8 cellular contexts compared by ENCODE assay signal in genomic region chr5:82793808-82794419, GRCh38.
DNase-seq lines count a peak whose midpoint lies in the region; ATAC-seq and TF ChIP-seq lines count a peak whose summit lies in the region.

No MANE protein-coding gene starts in this region.

- H3K4me1 Mint-ChIP-seq in activated naive CD4-positive, alpha-beta T cell treated with anti-CD3 and anti-CD28 coated beads, Interleukin-2, amount 10 ng/mL, durations not matched to agents 7 days and 5 days = no peaks in the 10 kb centered on the region

- ATAC-seq in HG02852 (IDR thresholded peaks at IDR 0.05; ENCODE audit: unreplicated experiment) (no peak), omental fat pad (ENCODE audit: low FRiP score) (no peak)

- DNase-seq in ELF-1 (ENCODE audit: low read depth, low spot score) (peak; percentile 15), M059J (ENCODE audit: low read depth) (peak; percentile 28), kidney epithelial cell (ENCODE audit: low read depth) (no peak), omental fat pad (ENCODE audit: low spot score) (no peak), putamen (ENCODE audit: low spot score) (no peak)
- DNase-seq in activated naive CD4-positive, alpha-beta T cell treated with anti-CD3 and anti-CD28 coated beads, Interleukin-2, amount 10 ng/mL, durations not matched to agents 7 days and 5 days = peak; percentile 56
- DNase-seq in stimulated activated CD8-positive, alpha-beta memory T cell treated with anti-CD3 and anti-CD28 coated beads, Interleukin-4, amount 100 ng/mL, for 24 hours (ENCODE audit: low read depth) = peak; percentile 19

- H3K36me3 ChIP-seq in kidney epithelial cell (ENCODE audit: control insufficient read depth, insufficient read depth, low read length) = no peaks in the 10 kb centered on the region

- H3K27ac Mint-ChIP-seq in activated naive CD4-positive, alpha-beta T cell treated with anti-CD3 and anti-CD28 coated beads, Interleukin-2, amount 10 ng/mL, durations not matched to agents 7 days and 5 days = no peak overlapping the region

- H3K27me3 Mint-ChIP-seq in activated naive CD4-positive, alpha-beta T cell treated with anti-CD3 and anti-CD28 coated beads, Interleukin-2, amount 10 ng/mL, durations not matched to agents 7 days and 5 days = peaks cover 7% of the 10 kb centered on the region

- CTCF ChIA-PET in activated naive CD4-positive, alpha-beta T cell treated with anti-CD3 and anti-CD28 coated beads, Interleukin-2, amount 10 ng/mL, durations not matched to agents 7 days and 5 days (lab: Charles Lee) = interaction anchor here (0.8 to 2.3 kb wide), 11 partner anchors 7 to 482 kb away, joined by 3 to 13 read pairs (median 4); no protein-coding TSS in a partner anchor

- peak; percentile 54 for TF ChIP-seq CTCF in kidney epithelial cell (IDR thresholded peaks at IDR 0.05; ENCODE audit: insufficient read depth, low read length, poor library complexity, severe bottlenecking)
- TF ChIP-seq CTCF in omental fat pad (IDR thresholded peaks at IDR 0.05) = no peak

- H3K4me3 Mint-ChIP-seq in activated naive CD4-positive, alpha-beta T cell treated with anti-CD3 and anti-CD28 coated beads, Interleukin-2, amount 10 ng/mL, durations not matched to agents 7 days and 5 days = no peak overlapping the region

- H3K4me3 ChIP-seq in kidney epithelial cell (ENCODE audit: low read depth, low read length) = no peak overlapping the region

- H3K36me3 Mint-ChIP-seq in activated naive CD4-positive, alpha-beta T cell treated with anti-CD3 and anti-CD28 coated beads, Interleukin-2, amount 10 ng/mL, durations not matched to agents 7 days and 5 days = no peaks in the 10 kb centered on the region

- no peaks in the 10 kb centered on the region for H3K27me3 ChIP-seq in kidney epithelial cell (ENCODE audit: control insufficient read depth, insufficient read depth, low read length)

- no peaks in the 10 kb centered on the region for H3K9me3 Mint-ChIP-seq in activated naive CD4-positive, alpha-beta T cell treated with anti-CD3 and anti-CD28 coated beads, Interleukin-2, amount 10 ng/mL, durations not matched to agents 7 days and 5 days

Comparison
In these comparisons a context has a peak if more than half of its experiments do, and no peak if none do; other contexts are left out.
1. DNase-seq: peak in ELF-1 (single experiment), M059J (single experiment), activated naive CD4-positive, alpha-beta T cell treated with anti-CD3 and anti-CD28 coated beads, Interleukin-2, amount 10 ng/mL, durations not matched to agents 7 days and 5 days (single experiment) and stimulated activated CD8-positive, alpha-beta memory T cell treated with anti-CD3 and anti-CD28 coated beads, Interleukin-4, amount 100 ng/mL, for 24 hours (single experiment); none in kidney epithelial cell (single experiment), omental fat pad (single experiment) and putamen (single experiment).